9 cellular contexts compared by ENCODE assay signal in the genomic region with DNA sequence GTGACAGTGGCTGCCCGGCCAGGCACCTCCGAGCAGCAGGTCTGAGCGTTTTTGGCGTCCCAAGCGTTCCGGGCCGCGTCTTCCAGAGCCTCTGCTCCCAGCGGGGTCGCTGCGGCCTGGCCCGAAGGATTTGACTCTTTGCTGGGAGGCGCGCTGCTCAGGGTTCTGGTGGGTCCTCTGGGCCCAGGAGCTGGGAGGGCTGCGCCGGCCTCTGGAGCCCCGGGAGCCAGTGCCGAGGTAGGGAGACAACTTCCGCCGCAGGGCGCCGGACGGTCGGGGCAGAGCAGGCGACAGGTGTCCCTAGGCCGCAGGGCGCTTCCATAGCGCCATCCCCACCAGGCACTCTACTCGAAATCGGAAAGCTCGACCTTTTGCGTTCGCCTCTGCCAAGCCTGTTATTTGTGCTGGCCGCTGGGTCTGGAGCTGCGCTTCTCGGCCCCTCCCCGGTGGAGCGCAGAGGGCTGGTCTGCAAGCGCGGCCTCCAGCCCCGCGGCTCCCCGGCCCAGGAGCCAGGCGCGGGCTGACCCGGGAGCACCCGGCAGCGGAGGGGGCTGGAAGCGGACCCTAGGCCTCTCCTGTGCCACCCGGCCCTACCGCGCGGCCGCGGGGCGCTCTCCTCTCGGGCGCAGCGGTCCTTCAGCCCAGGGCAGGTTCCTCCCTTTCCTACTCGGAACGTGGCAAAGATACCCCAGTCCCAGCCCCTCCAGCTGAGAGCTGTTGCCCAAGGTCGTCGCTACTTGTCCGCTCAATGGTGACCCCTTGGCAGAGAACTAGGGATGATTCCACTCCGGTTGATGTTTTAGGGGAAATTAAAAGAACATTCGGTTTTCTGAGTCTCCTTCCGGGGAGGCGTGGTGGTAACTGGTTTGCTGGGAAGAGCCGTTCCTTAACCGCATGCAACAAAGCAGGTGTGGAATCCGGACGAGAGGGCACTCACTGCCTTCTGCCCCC. TPM values are rescaled to one million over a fixed set of nuclear protein-coding genes. Genes with fewer than 3 reads are reported as not detected.
A peak's percentile ranks its signal among the peaks of the same experiment; 100 is the strongest.
DNase-seq lines count a peak whose midpoint lies in the region; ATAC-seq, FAIRE-seq and TF ChIP-seq lines count a peak whose summit lies in the region.
"Had no signal": no experiment of that assay in that cellular context is flagged by ENCODE, and none has a peak within 500 bp of the region (broad histone marks: within the 10 kb centered on the region; RNA-seq: fewer than 3 reads in every experiment).

No MANE protein-coding gene starts in this region.

- H3K4me3 Mint-ChIP-seq in naive thymus-derived CD8-positive, alpha-beta T cell, result peak overlapping the region; percentile 1 to 84 (median 66)
- no peak overlapping the region for H3K4me3 Mint-ChIP-seq in activated T-helper 2 cell treated with anti-CD3 and anti-CD28 coated beads, Interferon-gamma antibody, Interleukin-2, Interleukin-4, amounts not matched to agents 10 μg/mL and 5 μg/mL and 100 μg/mL, durations not matched to agents 14 hours and 24 hours and 36 hours (ENCODE audit: low read depth)

- H3K4me1 Mint-ChIP-seq in naive thymus-derived CD8-positive, alpha-beta T cell, result peaks cover 23 to 63% (median 43%) of the 10 kb centered on the region in 4 donors
- peaks cover 6% of the 10 kb centered on the region for H3K4me1 Mint-ChIP-seq in activated T-helper 2 cell treated with anti-CD3 and anti-CD28 coated beads, Interferon-gamma antibody, Interleukin-2, Interleukin-4, amounts not matched to agents 10 μg/mL and 5 μg/mL and 100 μg/mL, durations not matched to agents 14 hours and 24 hours and 36 hours (ENCODE audit: low read depth)

- H3K9me3 Mint-ChIP-seq in naive thymus-derived CD8-positive, alpha-beta T cell, result peaks cover 0 to 2% (median 0%) of the 10 kb centered on the region in 9 donors
- no peaks in the 10 kb centered on the region for H3K9me3 Mint-ChIP-seq in activated T-helper 2 cell treated with anti-CD3 and anti-CD28 coated beads, Interferon-gamma antibody, Interleukin-2, Interleukin-4, amounts not matched to agents 10 μg/mL and 5 μg/mL and 100 μg/mL, durations not matched to agents 14 hours and 24 hours and 36 hours

- peaks cover 30 to 86% (median 66%) of the 10 kb centered on the region in 5 donors for H3K27me3 Mint-ChIP-seq in naive thymus-derived CD8-positive, alpha-beta T cell
- H3K27me3 Mint-ChIP-seq in activated T-helper 2 cell treated with anti-CD3 and anti-CD28 coated beads, Interferon-gamma antibody, Interleukin-2, Interleukin-4, amounts not matched to agents 10 μg/mL and 5 μg/mL and 100 μg/mL, durations not matched to agents 14 hours and 24 hours and 36 hours (ENCODE audit: low read depth), result peaks cover 68% of the 10 kb centered on the region

- intact Hi-C loops in activated T-helper 2 cell treated with anti-CD3 and anti-CD28 coated beads, Interferon-gamma antibody, Interleukin-2, Interleukin-4, amounts not matched to agents 10 μg/mL and 5 μg/mL and 100 μg/mL, durations not matched to agents 14 hours and 24 hours and 36 hours (cut with micrococcal nuclease), result no loop called here

- TF ChIP-seq CTCF in bronchial epithelial cell (IDR thresholded peaks at IDR 0.05; ENCODE audit: insufficient read depth, low read length, severe bottlenecking), result no peak

- peak overlapping the region; percentile 22 for H3K4me3 ChIP-seq in bronchial epithelial cell (ENCODE audit: low read depth, low read length)

- H3K36me3 Mint-ChIP-seq in naive thymus-derived CD8-positive, alpha-beta T cell, result peaks cover 0 to 9% (median 0%) of the 10 kb centered on the region in 3 donors
- no peaks in the 10 kb centered on the region for H3K36me3 Mint-ChIP-seq in activated T-helper 2 cell treated with anti-CD3 and anti-CD28 coated beads, Interferon-gamma antibody, Interleukin-2, Interleukin-4, amounts not matched to agents 10 μg/mL and 5 μg/mL and 100 μg/mL, durations not matched to agents 14 hours and 24 hours and 36 hours (ENCODE audit: low read depth)

- FAIRE-seq in bronchial epithelial cell (lab: Jason Lieb, UNC), result no peak

- DNase-seq in AG20443 (ENCODE audit: low spot score) (peak; percentile 30), HT-29 (ENCODE audit: low spot score) (peak; percentile 15), bronchial epithelial cell (ENCODE audit: low read depth) (no peak), HPDE6-E6E7 (ENCODE audit: extremely low spot score) (no peak), NCI-H2196 (lab: John Stamatoyannopoulos, UW; ENCODE audit: unreplicated experiment) (no peak), activated gamma-delta T cell treated with Interleukin-2 at 50 U/mL for 16 hours (no peak)
- no peak for DNase-seq in naive thymus-derived CD8-positive, alpha-beta T cell
- DNase-seq in activated T-helper 2 cell treated with anti-CD3 and anti-CD28 coated beads, Interferon-gamma antibody, Interleukin-2, Interleukin-4, amounts not matched to agents 10 μg/mL and 5 μg/mL and 100 μg/mL, durations not matched to agents 14 hours and 24 hours and 36 hours (ENCODE audit: low spot score), result no peak

- H3K36me3 ChIP-seq in bronchial epithelial cell (ENCODE audit: control insufficient read depth, insufficient read depth, low read length), result no peaks in the 10 kb centered on the region

- peaks cover 72% of the 10 kb centered on the region for H3K27me3 ChIP-seq in bronchial epithelial cell (ENCODE audit: control insufficient read depth, insufficient read depth, low read length)

- ATAC-seq in naive thymus-derived CD8-positive, alpha-beta T cell, result no peak

- H3K27ac Mint-ChIP-seq in naive thymus-derived CD8-positive, alpha-beta T cell, result no peak overlapping the region
- H3K27ac Mint-ChIP-seq in activated T-helper 2 cell treated with anti-CD3 and anti-CD28 coated beads, Interferon-gamma antibody, Interleukin-2, Interleukin-4, amounts not matched to agents 10 μg/mL and 5 μg/mL and 100 μg/mL, durations not matched to agents 14 hours and 24 hours and 36 hours, result no peak overlapping the region

- POLR2A ChIA-PET in naive thymus-derived CD8-positive, alpha-beta T cell (lab: Charles Lee), result no interaction called here

RNA-seq across cellular contexts. Expression of gene SIM2, which starts 2.3 kb away (rescaled TPM):
- total RNA-seq in HT-29 (2014; rRNA removed; shearing (Covaris generic)), result 9.9 and 11.4 TPM in 2 replicates
- total RNA-seq in bronchial epithelial cell, result 0.26 TPM in 2 replicates
- total RNA-seq in naive thymus-derived CD8-positive, alpha-beta T cell, result not detected
- polyA plus RNA-seq in naive thymus-derived CD8-positive, alpha-beta T cell, result under 1 TPM in 2 of 3 donors, not detected in 1; 0.03 to 0.04 TPM
- 0.18 and 0.21 TPM in 2 replicates for total RNA-seq in activated T-helper 2 cell treated with anti-CD3 and anti-CD28 coated beads, Interferon-gamma antibody, Interleukin-2, Interleukin-4, amounts not matched to agents 10 μg/mL and 5 μg/mL and 100 μg/mL, durations not matched to agents 14 hours and 24 hours and 36 hours
- total RNA-seq: fibroblast of lung had no signal

Comparison
In these comparisons a context has a peak if more than half of its experiments do, and no peak if none do; other contexts are left out.
1. DNase-seq: peak in AG20443 (single experiment) and HT-29 (single experiment); none in bronchial epithelial cell (single experiment), naive thymus-derived CD8-positive, alpha-beta T cell (0 of 10), HPDE6-E6E7 (single experiment), activated T-helper 2 cell treated with anti-CD3 and anti-CD28 coated beads, Interferon-gamma antibody, Interleukin-2, Interleukin-4, amounts not matched to agents 10 μg/mL and 5 μg/mL and 100 μg/mL, durations not matched to agents 14 hours and 24 hours and 36 hours (single experiment), NCI-H2196 (single experiment) and activated gamma-delta T cell treated with Interleukin-2 at 50 U/mL for 16 hours (single experiment).